Comparison of ENCODE assay signal across 1 cellular context in the genomic region with DNA sequence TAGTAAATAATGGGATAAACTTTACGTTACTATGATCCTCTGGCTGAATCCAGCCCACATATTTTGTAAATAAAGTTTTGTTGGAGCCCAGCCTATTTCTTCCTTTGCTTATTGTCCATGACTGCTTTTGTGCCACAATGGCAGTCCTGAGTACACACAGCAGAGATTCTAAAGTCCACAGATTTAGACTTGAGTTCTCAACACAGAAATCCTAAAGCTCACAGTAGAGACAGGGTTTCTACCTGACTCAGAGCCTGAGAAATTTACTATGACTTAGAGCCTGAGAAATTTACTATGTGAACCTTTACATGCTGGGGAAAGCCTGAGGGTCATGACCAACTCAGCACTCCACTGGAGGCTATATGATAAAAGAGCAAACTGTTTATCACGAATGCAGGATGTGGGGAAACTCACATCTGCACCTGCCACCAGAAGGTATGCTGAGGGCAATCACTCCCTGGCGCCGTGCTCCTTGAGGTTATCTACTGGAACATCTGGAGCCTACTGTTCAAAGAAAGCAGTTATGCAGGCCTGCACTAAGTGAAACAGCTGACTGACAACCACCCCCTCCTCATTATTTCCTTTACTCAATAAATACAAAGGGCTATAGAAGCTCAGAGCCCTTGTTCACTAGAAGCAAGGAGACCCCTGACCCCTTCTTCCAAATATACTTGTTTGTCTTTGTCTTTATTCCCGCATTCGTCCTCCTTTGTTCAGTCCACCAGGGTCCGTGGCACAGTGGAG.
TF ChIP-seq lines count a peak whose summit lies in the region.

No MANE protein-coding gene starts in this region.

TF ChIP-seq in K562, 482 proteins besides CTCF, POLR2A, EP300 and RAD21 (continued from another document):
- TF ChIP-seq, protein P1, sequence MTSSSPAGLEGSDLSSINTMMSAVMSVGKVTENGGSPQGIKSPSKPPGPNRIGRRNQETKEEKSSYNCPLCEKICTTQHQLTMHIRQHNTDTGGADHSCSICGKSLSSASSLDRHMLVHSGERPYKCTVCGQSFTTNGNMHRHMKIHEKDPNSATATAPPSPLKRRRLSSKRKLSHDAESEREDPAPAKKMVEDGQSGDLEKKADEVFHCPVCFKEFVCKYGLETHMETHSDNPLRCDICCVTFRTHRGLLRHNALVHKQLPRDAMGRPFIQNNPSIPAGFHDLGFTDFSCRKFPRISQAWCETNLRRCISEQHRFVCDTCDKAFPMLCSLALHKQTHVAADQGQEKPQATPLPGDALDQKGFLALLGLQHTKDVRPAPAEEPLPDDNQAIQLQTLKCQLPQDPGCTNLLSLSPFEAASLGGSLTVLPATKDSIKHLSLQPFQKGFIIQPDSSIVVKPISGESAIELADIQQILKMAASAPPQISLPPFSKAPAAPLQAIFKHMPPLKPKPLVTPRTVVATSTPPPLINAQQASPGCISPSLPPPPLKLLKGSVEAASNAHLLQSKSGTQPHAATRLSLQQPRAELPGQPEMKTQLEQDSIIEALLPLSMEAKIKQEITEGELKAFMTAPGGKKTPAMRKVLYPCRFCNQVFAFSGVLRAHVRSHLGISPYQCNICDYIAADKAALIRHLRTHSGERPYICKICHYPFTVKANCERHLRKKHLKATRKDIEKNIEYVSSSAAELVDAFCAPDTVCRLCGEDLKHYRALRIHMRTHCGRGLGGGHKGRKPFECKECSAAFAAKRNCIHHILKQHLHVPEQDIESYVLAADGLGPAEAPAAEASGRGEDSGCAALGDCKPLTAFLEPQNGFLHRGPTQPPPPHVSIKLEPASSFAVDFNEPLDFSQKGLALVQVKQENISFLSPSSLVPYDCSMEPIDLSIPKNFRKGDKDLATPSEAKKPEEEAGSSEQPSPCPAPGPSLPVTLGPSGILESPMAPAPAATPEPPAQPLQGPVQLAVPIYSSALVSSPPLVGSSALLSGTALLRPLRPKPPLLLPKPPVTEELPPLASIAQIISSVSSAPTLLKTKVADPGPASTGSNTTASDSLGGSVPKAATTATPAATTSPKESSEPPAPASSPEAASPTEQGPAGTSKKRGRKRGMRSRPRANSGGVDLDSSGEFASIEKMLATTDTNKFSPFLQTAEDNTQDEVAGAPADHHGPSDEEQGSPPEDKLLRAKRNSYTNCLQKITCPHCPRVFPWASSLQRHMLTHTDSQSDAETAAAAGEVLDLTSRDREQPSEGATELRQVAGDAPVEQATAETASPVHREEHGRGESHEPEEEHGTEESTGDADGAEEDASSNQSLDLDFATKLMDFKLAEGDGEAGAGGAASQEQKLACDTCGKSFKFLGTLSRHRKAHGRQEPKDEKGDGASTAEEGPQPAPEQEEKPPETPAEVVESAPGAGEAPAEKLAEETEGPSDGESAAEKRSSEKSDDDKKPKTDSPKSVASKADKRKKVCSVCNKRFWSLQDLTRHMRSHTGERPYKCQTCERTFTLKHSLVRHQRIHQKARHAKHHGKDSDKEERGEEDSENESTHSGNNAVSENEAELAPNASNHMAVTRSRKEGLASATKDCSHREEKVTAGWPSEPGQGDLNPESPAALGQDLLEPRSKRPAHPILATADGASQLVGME (CRISPR knock-in tag; IDR thresholded peaks at IDR 0.05): no peak
- no peak for TF ChIP-seq ELF2 (CRISPR knock-in tag; IDR thresholded peaks at IDR 0.05)
- TF ChIP-seq, protein P2, sequence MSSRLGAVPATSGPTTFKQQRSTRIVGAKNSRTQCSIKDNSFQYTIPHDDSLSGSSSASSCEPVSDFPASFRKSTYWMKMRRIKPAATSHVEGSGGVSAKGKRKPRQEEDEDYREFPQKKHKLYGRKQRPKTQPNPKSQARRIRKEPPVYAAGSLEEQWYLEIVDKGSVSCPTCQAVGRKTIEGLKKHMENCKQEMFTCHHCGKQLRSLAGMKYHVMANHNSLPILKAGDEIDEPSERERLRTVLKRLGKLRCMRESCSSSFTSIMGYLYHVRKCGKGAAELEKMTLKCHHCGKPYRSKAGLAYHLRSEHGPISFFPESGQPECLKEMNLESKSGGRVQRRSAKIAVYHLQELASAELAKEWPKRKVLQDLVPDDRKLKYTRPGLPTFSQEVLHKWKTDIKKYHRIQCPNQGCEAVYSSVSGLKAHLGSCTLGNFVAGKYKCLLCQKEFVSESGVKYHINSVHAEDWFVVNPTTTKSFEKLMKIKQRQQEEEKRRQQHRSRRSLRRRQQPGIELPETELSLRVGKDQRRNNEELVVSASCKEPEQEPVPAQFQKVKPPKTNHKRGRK (tag; IDR thresholded peaks at IDR 0.05): no peak
- TF ChIP-seq SIN3A (IDR thresholded peaks at IDR 0.05; ENCODE audit: borderline replicate concordance in 2 of 2, control insufficient read depth in 1 of 2, low read depth in 2 of 2, low read length in 2 of 2): no peak
- TF ChIP-seq NCOA2 (IDR thresholded peaks at IDR 0.05; ENCODE audit: partially characterized antibody in 2 of 2): no peak
- TF ChIP-seq ATF7 (IDR thresholded peaks at IDR 0.05): no peak
- no peak for TF ChIP-seq KHSRP (IDR thresholded peaks at IDR 0.05)
TF ChIP-seq in K562: peak in this region for 47.
